In genomic region chr2:64327510-64328414, GRCh38 we compare ENCODE assay signal across 8 cellular contexts.
DNase-seq lines count a peak whose midpoint lies in the region; ATAC-seq and TF ChIP-seq lines count a peak whose summit lies in the region.

No MANE protein-coding gene starts in this region.

- ATAC-seq in stimulated activated naive CD8-positive, alpha-beta T cell treated with anti-CD3 and anti-CD28 coated beads, Interleukin-15, Interleukin-2, amounts not matched to agents 100 U/mL and 50 U/mL, for 24 hours = peak; percentile 25
- ATAC-seq in HG03565 (IDR thresholded peaks at IDR 0.05; ENCODE audit: unreplicated experiment) = no peak

- TF ChIP-seq CTCF in GM12864 (IDR thresholded peaks at IDR 0.05; ENCODE audit: low read depth, low read length, missing control alignments) = peak; percentile 40

- H3K36me3 ChIP-seq in mucosa of rectum (ENCODE audit: control insufficient read depth in 2 of 2, insufficient read depth in 2 of 2, low read length in 2 of 2) = no peaks in the 10 kb centered on the region

- peak overlapping the region; percentile 12 to 54 for H3K27ac ChIP-seq in mucosa of rectum (ENCODE audit: low read depth in 2 of 2, low read length in 2 of 2)

- H3K4me1 ChIP-seq in mucosa of rectum (ENCODE audit: control insufficient read depth in 2 of 2, insufficient read depth in 2 of 2, low read length in 2 of 2) = peaks cover 18 to 23% of the 10 kb centered on the region in 2 donors

- no peaks in the 10 kb centered on the region for H3K27me3 ChIP-seq in mucosa of rectum (ENCODE audit: control insufficient read depth in 2 of 2, insufficient read depth in 2 of 2, low read length in 2 of 2)

- H3K9ac ChIP-seq in mucosa of rectum (ENCODE audit: low read depth in 1 of 2, low read length in 2 of 2) = peak overlapping the region; percentile 24 to 31

- H3K9me3 ChIP-seq in mucosa of rectum (ENCODE audit: control insufficient read depth in 2 of 2, low read length in 2 of 2) = no peaks in the 10 kb centered on the region

- intact Hi-C loops in posterior vena cava (cut with DNase I) = loop anchor here (1.0 to 5.0 kb wide), 2 partner anchors 275 to 278 kb away; no protein-coding TSS in a partner anchor

- DNase-seq in GM12864 (ENCODE audit: low read depth) = no peak
- peak; percentile 19 for DNase-seq in NCI-H1105 (lab: John Stamatoyannopoulos, UW)
- DNase-seq in activated CD4-positive, alpha-beta T cell treated with anti-CD3 and anti-CD28 coated beads, Interleukin-2, amount 50 U/mL, for 48 hours = peak; percentile 52 to 62
- peak; percentile 33 for DNase-seq in effector CD4-positive, alpha-beta T cell
- peak; percentile 69 for DNase-seq in stimulated activated naive CD8-positive, alpha-beta T cell treated with anti-CD3 and anti-CD28 coated beads, Interleukin-15, Interleukin-2, amounts not matched to agents 100 U/mL and 50 U/mL, for 24 hours
- no peak for DNase-seq in posterior vena cava (ENCODE audit: low spot score)

- H3K4me3 ChIP-seq in GM12864 (ENCODE audit: low read depth, low read length) = no peak overlapping the region
- peak overlapping the region in 1 of 2 donors; percentile 56 for H3K4me3 ChIP-seq in mucosa of rectum (ENCODE audit: low read length in 2 of 2)

Comparison
In these comparisons a context has a peak if more than half of its experiments do, and no peak if none do; other contexts are left out.
1. DNase-seq: peak in NCI-H1105 (single experiment), activated CD4-positive, alpha-beta T cell treated with anti-CD3 and anti-CD28 coated beads, Interleukin-2, amount 50 U/mL, for 48 hours (2 of 2), effector CD4-positive, alpha-beta T cell (single experiment) and stimulated activated naive CD8-positive, alpha-beta T cell treated with anti-CD3 and anti-CD28 coated beads, Interleukin-15, Interleukin-2, amounts not matched to agents 100 U/mL and 50 U/mL, for 24 hours (single experiment); none in GM12864 (single experiment) and posterior vena cava (single experiment).